15 cellular contexts compared by ENCODE assay signal in the genomic region with DNA sequence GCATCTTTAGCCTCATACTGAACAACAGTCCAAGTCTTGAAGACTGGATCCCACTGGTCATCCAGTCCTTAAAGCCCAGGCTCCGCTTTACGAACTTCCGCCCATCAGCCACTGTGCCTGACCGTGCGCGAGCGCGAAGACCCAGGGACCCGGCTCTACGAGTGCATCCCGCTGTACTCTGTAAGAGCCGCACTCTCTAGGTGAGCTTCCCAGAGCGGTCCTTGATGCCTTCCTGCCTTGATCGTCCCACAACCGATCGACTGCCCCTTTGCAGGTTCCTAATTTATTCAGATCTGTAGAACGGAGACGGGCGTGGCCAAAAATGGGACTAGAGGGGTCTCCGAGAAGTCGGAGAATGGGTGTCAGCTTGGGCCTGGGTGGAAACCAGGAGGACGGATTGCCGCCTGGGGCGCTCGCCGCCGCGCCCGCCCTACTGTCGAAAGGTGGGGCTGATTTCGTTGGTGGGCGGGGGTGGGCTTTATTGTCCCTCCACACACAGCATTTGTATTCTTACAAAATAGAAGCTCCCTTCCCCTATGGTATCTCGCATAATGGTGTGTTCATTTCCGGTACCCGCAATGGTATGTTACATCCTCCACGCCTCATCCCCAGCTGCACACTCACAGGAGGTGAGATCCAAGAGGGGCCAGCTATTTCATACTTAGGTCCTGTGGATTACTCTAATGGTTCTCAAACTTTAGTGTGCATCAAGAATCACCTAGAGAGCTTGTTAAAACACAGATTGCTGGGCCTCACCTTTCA. TPM values are rescaled to one million over a fixed set of nuclear protein-coding genes. Genes with fewer than 3 reads are reported as not detected.
DNase-seq lines count a peak whose midpoint lies in the region; ATAC-seq and TF ChIP-seq lines count a peak whose summit lies in the region.
"Had no signal": no experiment of that assay in that cellular context is flagged by ENCODE, and none has a peak within 500 bp of the region (broad histone marks: within the 10 kb centered on the region; RNA-seq: fewer than 3 reads in every experiment).

No MANE protein-coding gene starts in this region.

- intact Hi-C loops in left lung (cut with DNase I): no loop called here

- H3K27me3 Mint-ChIP-seq in activated T-cell treated with anti-CD3 and anti-CD28 coated beads, Interleukin-2, amount 50 U/mL, for 72 hours (ENCODE audit: low read depth): peaks cover 52% of the 10 kb centered on the region
- H3K27me3 Mint-ChIP-seq in GM23338 (ENCODE audit: insufficient read depth, low read depth, poor library complexity): peaks cover 4% of the 10 kb centered on the region

- H3K4me2 ChIP-seq in GM23338: peak overlapping the region; percentile 79

- H3K9me2 ChIP-seq in GM23338 (ENCODE audit: insufficient read depth): no peaks in the 10 kb centered on the region

- no peaks in the 10 kb centered on the region for H3K4me1 ChIP-seq in GM23338 (ENCODE audit: insufficient read depth)
- no peaks in the 10 kb centered on the region for H3K4me1 ChIP-seq in left lung

- H4K20me1 ChIP-seq in GM23338 (replicated peaks; ENCODE audit: insufficient read depth): no peaks in the 10 kb centered on the region

- H3K36me3 ChIP-seq in GM23338 (ENCODE audit: insufficient read depth) (no peaks in the 10 kb centered on the region), left lung (no peaks in the 10 kb centered on the region)
- H3K36me3 ChIP-seq: sigmoid colon had no signal

- no peak overlapping the region for H3K27ac ChIP-seq in GM23338 (ENCODE audit: low read depth)
- no peak overlapping the region for H3K27ac ChIP-seq in left lung
- H3K27ac ChIP-seq: sigmoid colon had no signal

- peak in 1 of 2 donors; percentile 60 for ATAC-seq in activated T-cell treated with anti-CD3 and anti-CD28 coated beads, Interleukin-2, amount 50 U/mL, for 72 hours (replicated peaks in 1 of 2)
- ATAC-seq in GM23338 (peak; percentile 63), left lung (no peak)

- H3K4me3 ChIP-seq in GM23338 (peak overlapping the region; percentile 59), left lung (no peak overlapping the region)
- H3K4me3 ChIP-seq: sigmoid colon had no signal

- peaks cover 30% of the 10 kb centered on the region for H3K27me3 ChIP-seq in GM23338 (ENCODE audit: insufficient read depth)
- peaks cover 5 to 13% of the 10 kb centered on the region in 2 donors for H3K27me3 ChIP-seq in left lung

- H3K9me3 ChIP-seq in left lung: no peaks in the 10 kb centered on the region
- H3K9me3 ChIP-seq: sigmoid colon had no signal

- no peaks in the 10 kb centered on the region for H3K36me3 Mint-ChIP-seq in activated T-cell treated with anti-CD3 and anti-CD28 coated beads, Interleukin-2, amount 50 U/mL, for 72 hours (ENCODE audit: insufficient read depth in 2 of 2)
- H3K36me3 Mint-ChIP-seq in GM23338 (ENCODE audit: low read depth): no peaks in the 10 kb centered on the region

- no peaks in the 10 kb centered on the region for H3K9me3 Mint-ChIP-seq in activated T-cell treated with anti-CD3 and anti-CD28 coated beads, Interleukin-2, amount 50 U/mL, for 72 hours
- H3K9me3 Mint-ChIP-seq in GM23338: no peaks in the 10 kb centered on the region
- H3K9me3 Mint-ChIP-seq: activated T-cell treated with anti-CD3 and anti-CD28 coated beads, Interleukin-2, amount 50 U/mL, for 24 hours had no signal

- DNase-seq in activated T-cell treated with anti-CD3 and anti-CD28 coated beads, Interleukin-2, amount 50 U/mL, for 72 hours: peak in 1 of 2 donors; percentile 10
- no peak for DNase-seq in activated T-cell treated with anti-CD3 and anti-CD28 coated beads, Interleukin-2, amount 50 U/mL, for 48 hours
- peak; percentile 39 for DNase-seq in GM23338 (ENCODE audit: low spot score)
- peak; percentile 6 for DNase-seq in dedifferentiated amniotic fluid mesenchymal stem cell (ENCODE audit: extremely low spot score)
- peak; percentile 29 for DNase-seq in stimulated activated CD8-positive, alpha-beta memory T cell treated with anti-CD3 and anti-CD28 coated beads, Interleukin-4, amount 100 ng/mL, for 48 hours
- no peak for DNase-seq in left lung
- no peak for DNase-seq in AG20443 (ENCODE audit: low spot score)
- no peak for DNase-seq in NCI-H510A treated with DMSO at 0.1 percent for 48 hours (lab: John Stamatoyannopoulos, UW)
- DNase-seq: activated T-cell treated with anti-CD3 and anti-CD28 coated beads, Interleukin-2, amount 50 U/mL, for 24 hours; aorta; cortex of kidney; islet precursor cell; NCI-H187 treated with DMSO at 0.1 percent for 48 hours; nucleus accumbens; sigmoid colon had no signal

- H3K27ac Mint-ChIP-seq in activated T-cell treated with anti-CD3 and anti-CD28 coated beads, Interleukin-2, amount 50 U/mL, for 72 hours: no peak overlapping the region
- no peak overlapping the region for H3K27ac Mint-ChIP-seq in GM23338
- H3K27ac Mint-ChIP-seq: activated T-cell treated with anti-CD3 and anti-CD28 coated beads, Interleukin-2, amount 50 U/mL, for 24 hours had no signal

- TF ChIP-seq CTCF in GM23338 (conservative IDR thresholded peaks at IDR 0.05; ENCODE audit: low read depth in 2 of 2) (no peak; a peak in 1 of 4 replicates), left lung (IDR thresholded peaks at IDR 0.05) (no peak)

- H3K4me3 Mint-ChIP-seq in activated T-cell treated with anti-CD3 and anti-CD28 coated beads, Interleukin-2, amount 50 U/mL, for 72 hours: peak overlapping the region; percentile 47 to 55
- peak overlapping the region; percentile 63; the same call in 2 of the 3 replicates for H3K4me3 Mint-ChIP-seq in GM23338
- H3K4me3 Mint-ChIP-seq: activated T-cell treated with anti-CD3 and anti-CD28 coated beads, Interleukin-2, amount 50 U/mL, for 24 hours had no signal

- no peaks in the 10 kb centered on the region for H3K79me2 ChIP-seq in GM23338 (replicated peaks; ENCODE audit: insufficient read depth)

- peaks cover 30% of the 10 kb centered on the region for H3K4me1 Mint-ChIP-seq in activated T-cell treated with anti-CD3 and anti-CD28 coated beads, Interleukin-2, amount 50 U/mL, for 72 hours (ENCODE audit: low read depth)
- 0 out of 3 replicates have a peak, but pooled peaks cover 4% of the 10 kb centered on the region for H3K4me1 Mint-ChIP-seq in GM23338

- H2AFZ ChIP-seq in GM23338: peak overlapping the region; percentile 90; the same call in 1 of the 2 replicates

- no peaks in the 10 kb centered on the region for H3F3A ChIP-seq in GM23338 (replicated peaks; ENCODE audit: low read depth)

TF ChIP-seq in GM23338, 12 proteins besides CTCF, POLR2A, EP300 and RAD21:
- no peak for TF ChIP-seq EZH2 (IDR thresholded peaks at IDR 0.05; ENCODE audit: low read depth, unreplicated experiment)
- TF ChIP-seq, protein P1, sequence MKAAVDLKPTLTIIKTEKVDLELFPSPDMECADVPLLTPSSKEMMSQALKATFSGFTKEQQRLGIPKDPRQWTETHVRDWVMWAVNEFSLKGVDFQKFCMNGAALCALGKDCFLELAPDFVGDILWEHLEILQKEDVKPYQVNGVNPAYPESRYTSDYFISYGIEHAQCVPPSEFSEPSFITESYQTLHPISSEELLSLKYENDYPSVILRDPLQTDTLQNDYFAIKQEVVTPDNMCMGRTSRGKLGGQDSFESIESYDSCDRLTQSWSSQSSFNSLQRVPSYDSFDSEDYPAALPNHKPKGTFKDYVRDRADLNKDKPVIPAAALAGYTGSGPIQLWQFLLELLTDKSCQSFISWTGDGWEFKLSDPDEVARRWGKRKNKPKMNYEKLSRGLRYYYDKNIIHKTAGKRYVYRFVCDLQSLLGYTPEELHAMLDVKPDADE (IDR thresholded peaks at IDR 0.05): no peak
TF ChIP-seq in GM23338: peak in this region for 0.

RNA-seq across cellular contexts. Expression of gene FAM156A, which starts 42.3 kb away (rescaled TPM):
- 10 to 100 TPM; 23.2 to 23.8 TPM for total RNA-seq in activated T-cell treated with anti-CD3 and anti-CD28 coated beads, Interleukin-2, amount 50 U/mL, for 72 hours
- total RNA-seq in GM23338 (2014; rRNA removed; shearing (Covaris generic)): 16.3 and 17.7 TPM in 2 replicates
- 4.5 and 5.2 TPM in 2 replicates for polyA plus RNA-seq in GM23338 (2016; fragmentation: Nextera tagmentation; extraction: Ambion mirVana)
- total RNA-seq in left lung: 10 to 100 TPM; 17.3 to 18.9 TPM

RNA-seq across cellular contexts. Expression of gene GPR173, which starts 48.0 kb away (rescaled TPM):
- under 1 TPM; 0.31 to 0.81 TPM for total RNA-seq in activated T-cell treated with anti-CD3 and anti-CD28 coated beads, Interleukin-2, amount 50 U/mL, for 72 hours
- total RNA-seq in GM23338 (2014; rRNA removed; shearing (Covaris generic)): 7.7 TPM in 2 replicates
- 0.92 and 0.94 TPM in 2 replicates for polyA plus RNA-seq in GM23338 (2016; fragmentation: Nextera tagmentation; extraction: Ambion mirVana)
- 1 to 10 TPM; 2.0 to 3.6 TPM for total RNA-seq in left lung

Comparison
In these comparisons a context has a peak if more than half of its experiments do, and no peak if none do; other contexts are left out.
1. DNase-seq: peak in GM23338 (single experiment), dedifferentiated amniotic fluid mesenchymal stem cell (single experiment) and stimulated activated CD8-positive, alpha-beta memory T cell treated with anti-CD3 and anti-CD28 coated beads, Interleukin-4, amount 100 ng/mL, for 48 hours (single experiment); none in activated T-cell treated with anti-CD3 and anti-CD28 coated beads, Interleukin-2, amount 50 U/mL, for 48 hours (0 of 2), left lung (0 of 2), AG20443 (single experiment) and NCI-H510A treated with DMSO at 0.1 percent for 48 hours (single experiment).